14 cellular contexts compared by ENCODE assay signal in genomic region chr17:44844390-44844830, GRCh38.
DNase-seq lines count a peak whose midpoint lies in the region; ATAC-seq and TF ChIP-seq lines count a peak whose summit lies in the region.
"Had no signal": no experiment of that assay in that cellular context is flagged by ENCODE, and none has a peak within 500 bp of the region (broad histone marks: within the 10 kb centered on the region; RNA-seq: fewer than 3 reads in every experiment).

No MANE protein-coding gene starts in this region.

- no peaks in the 10 kb centered on the region for H3K36me3 ChIP-seq in iPS-15b (ENCODE audit: control insufficient read depth, insufficient read depth, low read length)
- H3K36me3 ChIP-seq in stomach smooth muscle (ENCODE audit: control insufficient read depth in 2 of 2, insufficient read depth in 2 of 2, low read length in 2 of 2): no peaks in the 10 kb centered on the region
- H3K36me3 ChIP-seq: adrenal gland had no signal

- DNase-seq in HCEC 1CT (peak; percentile 48), coronary artery (ENCODE audit: low spot score) (no peak), cerebellar cortex (ENCODE audit: low spot score) (no peak), T-helper 2 cell (no peak)
- no peak for DNase-seq in activated CD4-positive, CD25-positive, alpha-beta regulatory T cell (lab: John Stamatoyannopoulos, UW)
- DNase-seq: activated CD4-positive, alpha-beta T cell treated with anti-CD3 and anti-CD28 coated beads for 48 hours; adrenal gland; naive thymus-derived CD4-positive, alpha-beta T cell; NCI-H2029 treated with DMSO at 0.1 percent for 48 hours; stimulated activated naive CD8-positive, alpha-beta T cell treated with anti-CD3 and anti-CD28 coated beads, Interleukin-15, Interleukin-2, amounts not matched to agents 100 U/mL and 50 U/mL, for 24 hours; T-helper 1 cell had no signal

- H3K4me1 ChIP-seq in iPS-15b (ENCODE audit: control insufficient read depth, insufficient read depth, low read length): peaks cover 16% of the 10 kb centered on the region
- peaks cover 22% of the 10 kb centered on the region for H3K4me1 ChIP-seq in stomach smooth muscle (ENCODE audit: control insufficient read depth, insufficient read depth, low read length)
- H3K4me1 ChIP-seq: adrenal gland had no signal

- TF ChIP-seq CTCF in coronary artery (IDR thresholded peaks at IDR 0.05): no peak

- H3K27me3 ChIP-seq in iPS-15b (ENCODE audit: control insufficient read depth, insufficient read depth, low read length): no peaks in the 10 kb centered on the region
- no peaks in the 10 kb centered on the region for H3K27me3 ChIP-seq in stomach smooth muscle (ENCODE audit: control insufficient read depth in 1 of 2, insufficient read depth in 2 of 2, low read length in 2 of 2)
- H3K27me3 ChIP-seq: adrenal gland had no signal

- ATAC-seq in HG02973 (IDR thresholded peaks at IDR 0.05; ENCODE audit: unreplicated experiment): no peak
- ATAC-seq: naive thymus-derived CD4-positive, alpha-beta T cell; stimulated activated naive CD8-positive, alpha-beta T cell treated with anti-CD3 and anti-CD28 coated beads, Interleukin-15, Interleukin-2, amounts not matched to agents 100 U/mL and 50 U/mL, for 24 hours had no signal

- H3K27ac ChIP-seq in coronary artery (peak overlapping the region; percentile 41 to 64), stomach smooth muscle (ENCODE audit: low read length) (peak overlapping the region; percentile 58)
- H3K27ac ChIP-seq: adrenal gland had no signal

- H3K4me3 ChIP-seq in coronary artery (no peak overlapping the region), iPS-15b (ENCODE audit: low read depth, low read length) (no peak overlapping the region), stomach smooth muscle (ENCODE audit: low read length in 2 of 2) (no peak overlapping the region)
- H3K4me3 ChIP-seq: adrenal gland had no signal

- peak overlapping the region; percentile 16 for H3K9ac ChIP-seq in iPS-15b (ENCODE audit: low read depth, low read length)
- H3K9ac ChIP-seq in stomach smooth muscle (ENCODE audit: low read length in 2 of 2): no peak overlapping the region

- H3K9me3 ChIP-seq in iPS-15b (ENCODE audit: control insufficient read depth, insufficient read depth, low read length) (no peaks in the 10 kb centered on the region), stomach smooth muscle (ENCODE audit: control insufficient read depth in 2 of 2, low read length in 2 of 2) (no peaks in the 10 kb centered on the region)
- H3K9me3 ChIP-seq: adrenal gland had no signal
